Comparison of ENCODE assay signal across 1 cellular context in genomic region chr22:19763141-19764049, GRCh38.
TF ChIP-seq lines count a peak whose summit lies in the region.

No MANE protein-coding gene starts in this region.

TF ChIP-seq in endothelial cell of umbilical vein, 7 proteins besides CTCF, POLR2A, EP300 and RAD21:
- no peak for TF ChIP-seq MYC (IDR thresholded peaks at IDR 0.05; ENCODE audit: low read depth, low read length)
- TF ChIP-seq GATA2 (IDR thresholded peaks at IDR 0.05; ENCODE audit: insufficient read depth, insufficient read length, low read depth, low read length) = no peak
- TF ChIP-seq FOS (IDR thresholded peaks at IDR 0.05; ENCODE audit: borderline replicate concordance, insufficient read depth, low read length) = no peak
- TF ChIP-seq EZH2 (IDR thresholded peaks at IDR 0.05; ENCODE audit: borderline replicate concordance, low read depth, low read length, severe bottlenecking) = no peak
- TF ChIP-seq JUN (IDR thresholded peaks at IDR 0.05; ENCODE audit: borderline replicate concordance, insufficient read depth, insufficient read length, low read depth) = no peak
- TF ChIP-seq POLR2AphosphoS5 (IDR thresholded peaks at IDR 0.05; ENCODE audit: insufficient read depth, low read depth, low read length) = no peak
- TF ChIP-seq MAX (IDR thresholded peaks at IDR 0.05; ENCODE audit: insufficient read depth, insufficient read length) = no peak
